Comparison of ENCODE assay signal across 15 cellular contexts in the genomic region with DNA sequence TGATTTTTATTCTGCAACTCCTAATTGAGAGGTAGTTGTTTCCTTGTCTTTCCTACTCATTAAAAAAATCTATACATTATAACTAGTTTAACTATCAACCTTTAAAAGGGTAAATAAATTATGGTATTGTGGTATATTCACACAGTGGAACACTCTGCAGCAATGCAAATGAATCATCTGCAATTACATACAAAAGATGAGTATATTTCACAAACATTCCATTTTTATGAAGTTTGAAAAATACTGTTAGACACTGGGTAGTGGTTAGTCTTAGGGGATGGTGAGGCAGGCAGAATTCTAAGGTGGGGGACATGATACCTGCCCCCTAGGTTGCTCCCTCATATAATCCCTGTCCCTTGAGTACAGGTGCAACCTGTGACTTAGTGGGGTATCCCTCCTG. TPM values are rescaled to one million over a fixed set of nuclear protein-coding genes. Genes with fewer than 3 reads are reported as not detected.
DNase-seq lines count a peak whose midpoint lies in the region; ATAC-seq and TF ChIP-seq lines count a peak whose summit lies in the region.
"Had no signal": no experiment of that assay in that cellular context is flagged by ENCODE, and none has a peak within 500 bp of the region (broad histone marks: within the 10 kb centered on the region; RNA-seq: fewer than 3 reads in every experiment).

No MANE protein-coding gene starts in this region.

- intact Hi-C loops in IMR-90 (cut with micrococcal nuclease): no loop called here
- intact Hi-C loops in CD4-positive, alpha-beta T cell (cut with DNase I, micrococcal nuclease): no loop called here

- peak; percentile 21 for DNase-seq in ELR (ENCODE audit: low read depth)
- DNase-seq in IMR-90: peak; percentile 26
- DNase-seq in amniotic epithelial cell (ENCODE audit: low read depth): peak; percentile 7
- DNase-seq in type B pancreatic cell (ENCODE audit: extremely low spot score, unreplicated experiment): no peak
- DNase-seq in activated naive CD4-positive, alpha-beta T cell treated with anti-CD3 and anti-CD28 coated beads, Interleukin-2, amount 50 U/mL, for 72 hours (ENCODE audit: low spot score in 2 of 2): no peak
- no peak for DNase-seq in CD4-positive, alpha-beta T cell
- DNase-seq: CD8-positive, alpha-beta memory T cell; COR-L47; DMS153; DMS79; GF-D8; H9 had no signal

- H4K20me1 ChIP-seq in IMR-90 (ENCODE audit: insufficient read depth, low read length): no peaks in the 10 kb centered on the region
- H4K20me1 ChIP-seq: BLaER1 treated with 17β-estradiol and CSF1 and Interleukin-3, amounts not matched to agents 10 nM and 100 nM had no signal

- CTCF ChIA-PET in IMR-90 (lab: Yijun Ruan, JAX): no interaction called here
- CTCF ChIA-PET in CD4-positive, alpha-beta T cell (lab: Charles Lee): interaction anchor here (0.6 kb wide), 1 partner anchor 122 kb away, joined by 3 read pairs; no protein-coding TSS in a partner anchor

- ATAC-seq in IMR-90 (ENCODE audit: low read depth) (peak; percentile 54), HG03045 (IDR thresholded peaks at IDR 0.05; ENCODE audit: unreplicated experiment) (no peak)
- no peak for ATAC-seq in activated naive CD4-positive, alpha-beta T cell treated with anti-CD3 and anti-CD28 coated beads, Interleukin-2, amount 50 U/mL, for 72 hours
- ATAC-seq in CD4-positive, alpha-beta T cell (ENCODE audit: poor library complexity): no peak

- H3K27me3 ChIP-seq in IMR-90 (ENCODE audit: control insufficient read depth, insufficient read depth, low read length): no peaks in the 10 kb centered on the region
- H3K27me3 ChIP-seq in CD4-positive, alpha-beta T cell (ENCODE audit: control insufficient read depth, insufficient read depth, low read length): no peaks in the 10 kb centered on the region
- H3K27me3 ChIP-seq: BLaER1 treated with 17β-estradiol and CSF1 and Interleukin-3, amounts not matched to agents 10 nM and 100 nM had no signal

- peak overlapping the region; percentile 66 for H2AFZ ChIP-seq in IMR-90 (replicated peaks; ENCODE audit: low read length, poor library complexity)

- H4K91ac ChIP-seq in IMR-90 (ENCODE audit: insufficient read depth, low read depth, low read length): no peak overlapping the region

- H3K36me3 ChIP-seq in IMR-90 (ENCODE audit: control insufficient read depth, insufficient read depth, low read length): no peaks in the 10 kb centered on the region
- H3K36me3 ChIP-seq: BLaER1 treated with 17β-estradiol and CSF1 and Interleukin-3, amounts not matched to agents 10 nM and 100 nM had no signal

- H3K9ac ChIP-seq in IMR-90 (ENCODE audit: low read depth, low read length): no peak overlapping the region
- H3K9ac ChIP-seq: BLaER1 treated with 17β-estradiol and CSF1 and Interleukin-3, amounts not matched to agents 10 nM and 100 nM had no signal

- no peak overlapping the region for H4K5ac ChIP-seq in IMR-90 (ENCODE audit: low read depth, low read length)

- peak overlapping the region; percentile 28 to 56; a peak in 1 of 4 replicates for H4K8ac ChIP-seq in IMR-90 (ENCODE audit: low read depth in 2 of 2, low read length in 2 of 2)

- no peak overlapping the region; the same call in 1 of the 2 replicates for H3K56ac ChIP-seq in IMR-90 (ENCODE audit: extremely low read depth, insufficient read depth, low read length)

- no peak overlapping the region for H3K4me3 Mint-ChIP-seq in type B pancreatic cell
- no peak overlapping the region for H3K4me3 Mint-ChIP-seq in CD4-positive, alpha-beta T cell
- H3K4me3 Mint-ChIP-seq: B cell; CD8-positive, alpha-beta memory T cell; H9 had no signal

- dilution Hi-C loops in IMR-90 (cut with HindIII; ENCODE audit: low sequenced_read_pairs, unreplicated experiment): no loop called here

- no peak overlapping the region for H3K18ac ChIP-seq in IMR-90 (ENCODE audit: low read depth, low read length)

- no peaks in the 10 kb centered on the region for H3K9me3 Mint-ChIP-seq in type B pancreatic cell
- no peaks in the 10 kb centered on the region for H3K9me3 Mint-ChIP-seq in activated naive CD4-positive, alpha-beta T cell treated with anti-CD3 and anti-CD28 coated beads, Interleukin-2, amount 50 U/mL, for 72 hours
- no peaks in the 10 kb centered on the region for H3K9me3 Mint-ChIP-seq in CD4-positive, alpha-beta T cell
- H3K9me3 Mint-ChIP-seq: H9 had no signal

- H2BK15ac ChIP-seq in IMR-90 (ENCODE audit: low read depth, low read length): peak overlapping the region; percentile 38; the same call in 1 of the 3 replicates

- TF ChIP-seq CTCF in IMR-90 (conservative IDR thresholded peaks at IDR 0.05; ENCODE audit: low read depth, low read length) (no peak), type B pancreatic cell (conservative IDR thresholded peaks at IDR 0.05) (no peak)
- no peak for TF ChIP-seq CTCF in CD4-positive, alpha-beta T cell (IDR thresholded peaks at IDR 0.05)

- H2AK9ac ChIP-seq in IMR-90 (replicated peaks; ENCODE audit: low read depth, low read length, poor library complexity): peak overlapping the region; percentile 76

- BruUV-seq in IMR-90 (replicated peaks; lab: Mats Ljungman, UMichigan): no TSS peak

- peaks cover 9% of the 10 kb centered on the region for H3K4me1 Mint-ChIP-seq in type B pancreatic cell (ENCODE audit: unreplicated experiment)
- H3K4me1 Mint-ChIP-seq in CD4-positive, alpha-beta T cell (ENCODE audit: low read depth): no peaks in the 10 kb centered on the region
- H3K4me1 Mint-ChIP-seq: B cell; CD8-positive, alpha-beta memory T cell had no signal

- peak overlapping the region; percentile 10; the same call in 1 of the 2 replicates for H2BK120ac ChIP-seq in IMR-90 (ENCODE audit: low read depth, low read length)

- H3K4me1 ChIP-seq in IMR-90 (ENCODE audit: control insufficient read depth, insufficient read depth, low read length): peaks cover 4% of the 10 kb centered on the region
- H3K4me1 ChIP-seq: BLaER1 treated with 17β-estradiol and CSF1 and Interleukin-3, amounts not matched to agents 10 nM and 100 nM had no signal

- no peak overlapping the region for H2BK5ac ChIP-seq in IMR-90 (ENCODE audit: low read depth, low read length, poor library complexity, severe bottlenecking)

- H3K4ac ChIP-seq in IMR-90 (ENCODE audit: low read depth, low read length): peak overlapping the region; percentile 39; the same call in 1 of the 2 replicates

- no peak overlapping the region for H3K23ac ChIP-seq in IMR-90 (ENCODE audit: low read depth, low read length)

- H3K27ac ChIP-seq in IMR-90 (ENCODE audit: insufficient read depth, low read length): no peak overlapping the region
- no peak overlapping the region for H3K27ac ChIP-seq in CD4-positive, alpha-beta T cell (ENCODE audit: low read depth, low read length)
- H3K27ac ChIP-seq: BLaER1 treated with 17β-estradiol and CSF1 and Interleukin-3, amounts not matched to agents 10 nM and 100 nM had no signal

- POLR2A ChIA-PET in IMR-90 (lab: Charles Lee; ENCODE audit: unreplicated experiment): no interaction called here
- POLR2A ChIA-PET in CD4-positive, alpha-beta T cell (lab: Charles Lee): no interaction called here

- peaks cover 3% of the 10 kb centered on the region; the same call in 1 of the 2 replicates for H3K9me1 ChIP-seq in IMR-90 (ENCODE audit: insufficient read depth, low read length)

- no peaks in the 10 kb centered on the region for H3K27me3 Mint-ChIP-seq in type B pancreatic cell
- H3K27me3 Mint-ChIP-seq in CD4-positive, alpha-beta T cell: no peaks in the 10 kb centered on the region
- H3K27me3 Mint-ChIP-seq: B cell had no signal

- H3K79me1 ChIP-seq in IMR-90 (ENCODE audit: low read depth in 1 of 2, low read length in 2 of 2): no peaks in the 10 kb centered on the region

- H3K9me3 ChIP-seq in IMR-90 (ENCODE audit: control insufficient read depth, insufficient read depth, low read length): no peaks in the 10 kb centered on the region; the same call in 1 of the 2 replicates
- peaks cover 4% of the 10 kb centered on the region for H3K9me3 ChIP-seq in CD4-positive, alpha-beta T cell (ENCODE audit: control insufficient read depth, low read length)
- H3K9me3 ChIP-seq: BLaER1 treated with 17β-estradiol and CSF1 and Interleukin-3, amounts not matched to agents 10 nM and 100 nM had no signal

- no peak for TF ChIP-seq RAD21 in IMR-90 (IDR thresholded peaks at IDR 0.05; ENCODE audit: low read length)

- H3K4me2 ChIP-seq in IMR-90 (ENCODE audit: low read depth, low read length): no peak overlapping the region
- H3K4me2 ChIP-seq: BLaER1 treated with 17β-estradiol and CSF1 and Interleukin-3, amounts not matched to agents 10 nM and 100 nM had no signal

- H3K4me3 ChIP-seq in IMR-90 (ENCODE audit: insufficient read depth, low read depth, low read length): no peak overlapping the region
- H3K4me3 ChIP-seq: BLaER1 treated with 17β-estradiol and CSF1 and Interleukin-3, amounts not matched to agents 10 nM and 100 nM had no signal

- no peak overlapping the region; the same call in 1 of the 2 replicates for H2BK20ac ChIP-seq in IMR-90 (ENCODE audit: low read depth, low read length)

- peak overlapping the region; percentile 59; the same call in 1 of the 2 replicates for H2AK5ac ChIP-seq in IMR-90 (ENCODE audit: low read depth, low read length)

- TF ChIP-seq POLR2A in IMR-90 (IDR thresholded peaks at IDR 0.05; ENCODE audit: low read depth, low read length): no peak

- in situ Hi-C loops in IMR-90 (cut with MboI; ENCODE audit: low sequenced_read_pairs): no loop called here

- H3K27ac Mint-ChIP-seq in type B pancreatic cell: peak overlapping the region; percentile 24
- no peak overlapping the region for H3K27ac Mint-ChIP-seq in activated naive CD4-positive, alpha-beta T cell treated with anti-CD3 and anti-CD28 coated beads, Interleukin-2, amount 50 U/mL, for 72 hours
- no peak overlapping the region for H3K27ac Mint-ChIP-seq in CD4-positive, alpha-beta T cell
- H3K27ac Mint-ChIP-seq: B cell; CD8-positive, alpha-beta memory T cell; H9 had no signal

- H3K36me3 Mint-ChIP-seq in type B pancreatic cell: no peaks in the 10 kb centered on the region
- H3K36me3 Mint-ChIP-seq in activated naive CD4-positive, alpha-beta T cell treated with anti-CD3 and anti-CD28 coated beads, Interleukin-2, amount 50 U/mL, for 72 hours: no peaks in the 10 kb centered on the region
- H3K36me3 Mint-ChIP-seq in CD4-positive, alpha-beta T cell (ENCODE audit: low read depth): no peaks in the 10 kb centered on the region
- H3K36me3 Mint-ChIP-seq: CD8-positive, alpha-beta memory T cell had no signal

- no peak overlapping the region for H3K14ac ChIP-seq in IMR-90 (replicated peaks; ENCODE audit: low read depth, low read length)

TF ChIP-seq in IMR-90, 13 proteins besides CTCF, POLR2A, EP300 and RAD21 (continues in another document):
- peak; percentile 26; the same call in 1 of the 2 replicates for TF ChIP-seq CEBPB (IDR thresholded peaks at IDR 0.05; ENCODE audit: low read depth, low read length)

RNA-seq across cellular contexts. Expression of a gene that starts 44.0 kb away (rescaled TPM):
- total RNA-seq in IMR-90 (2012; rRNA removed) (24.2 and 26.4 TPM in 2 replicates), type B pancreatic cell (ENCODE audit: low replicate concordance) (46.1 and 53.1 TPM in 2 replicates)
- 14.4 and 14.5 TPM in 2 replicates for polyA plus RNA-seq in IMR-90 (2012; rRNA removed)
- polyA plus RNA-seq in IMR-90 (2012; cell fraction: cytosol; rRNA removed): 6.6 and 8.8 TPM in 2 replicates
- 20.8 and 44.3 TPM in 2 replicates for polyA plus RNA-seq in IMR-90 (2012; cell fraction: nucleus; rRNA removed; ENCODE audit: low replicate concordance)
- total RNA-seq in activated naive CD4-positive, alpha-beta T cell treated with anti-CD3 and anti-CD28 coated beads, Interleukin-2, amount 50 U/mL, for 72 hours: under 1 TPM in 1 of 2 donors, not detected in 1; 0.39 TPM
- not detected for total RNA-seq in CD4-positive, alpha-beta T cell
- polyA plus RNA-seq: CD8-positive, alpha-beta memory T cell had no signal

Comparison
In these comparisons a context has a peak if more than half of its experiments do, and no peak if none do; other contexts are left out.
1. DNase-seq: peak in ELR (single experiment), IMR-90 (single experiment) and amniotic epithelial cell (single experiment); none in type B pancreatic cell (single experiment), activated naive CD4-positive, alpha-beta T cell treated with anti-CD3 and anti-CD28 coated beads, Interleukin-2, amount 50 U/mL, for 72 hours (0 of 2) and CD4-positive, alpha-beta T cell (0 of 10).
2. RNA of a gene that starts 44.0 kb away (total RNA-seq): 46.1 to 53.1 TPM in type B pancreatic cell and 24.2 to 26.4 TPM in IMR-90; 0.39 TPM in activated naive CD4-positive, alpha-beta T cell treated with anti-CD3 and anti-CD28 coated beads, Interleukin-2, amount 50 U/mL, for 72 hours and not detected in CD4-positive, alpha-beta T cell; every median in the first group is over 10 times any median in the second.